9 cellular contexts compared by ENCODE assay signal in the genomic region with DNA sequence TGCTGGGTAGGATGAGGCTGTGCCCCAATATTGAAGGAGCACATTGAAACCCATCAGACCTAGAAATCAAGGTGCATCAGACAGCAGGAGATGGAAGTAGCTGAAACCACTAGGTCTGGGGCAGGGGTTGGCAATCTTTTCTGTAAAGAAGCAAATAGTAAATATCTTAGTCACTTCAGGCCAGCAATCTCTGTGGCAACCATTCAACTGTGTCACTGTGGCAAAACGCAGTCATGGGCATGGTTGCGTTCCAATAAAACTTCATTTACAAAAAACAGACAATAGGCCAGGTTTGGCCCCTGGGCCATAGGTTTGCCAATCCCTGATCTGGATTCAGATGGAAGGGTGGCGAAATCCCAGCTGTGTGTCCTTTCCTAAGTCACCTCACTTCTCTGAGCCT.
"Had no signal": no experiment of that assay in that cellular context is flagged by ENCODE, and none has a peak within 500 bp of the region (broad histone marks: within the 10 kb centered on the region; RNA-seq: fewer than 3 reads in every experiment).

No MANE protein-coding gene starts in this region.

- H3K4me1 Mint-ChIP-seq: IgD-negative memory B cell had no signal

- H3K9me3 Mint-ChIP-seq: HFFc6 had no signal

- H3K36me3 Mint-ChIP-seq: IgD-negative memory B cell had no signal

- ATAC-seq: HCT116, HepG2 had no signal

- DNase-seq: GM23248, GOT3, H7, HFFc6 had no signal

- H3K27ac Mint-ChIP-seq: HFFc6, IgD-negative memory B cell had no signal

- H3K4me3 Mint-ChIP-seq: HFFc6, IgD-negative memory B cell had no signal

- H3K9me3 ChIP-seq: HAP-1 had no signal

- H3K4me3 ChIP-seq: GM23248, HAP-1 had no signal

- H3K27ac ChIP-seq: GM23248, HL-60 had no signal

- H3K4me1 ChIP-seq: HAP-1 had no signal

- H3K36me3 ChIP-seq: HAP-1 had no signal
